1 cellular context compared by ENCODE assay signal in the genomic region with DNA sequence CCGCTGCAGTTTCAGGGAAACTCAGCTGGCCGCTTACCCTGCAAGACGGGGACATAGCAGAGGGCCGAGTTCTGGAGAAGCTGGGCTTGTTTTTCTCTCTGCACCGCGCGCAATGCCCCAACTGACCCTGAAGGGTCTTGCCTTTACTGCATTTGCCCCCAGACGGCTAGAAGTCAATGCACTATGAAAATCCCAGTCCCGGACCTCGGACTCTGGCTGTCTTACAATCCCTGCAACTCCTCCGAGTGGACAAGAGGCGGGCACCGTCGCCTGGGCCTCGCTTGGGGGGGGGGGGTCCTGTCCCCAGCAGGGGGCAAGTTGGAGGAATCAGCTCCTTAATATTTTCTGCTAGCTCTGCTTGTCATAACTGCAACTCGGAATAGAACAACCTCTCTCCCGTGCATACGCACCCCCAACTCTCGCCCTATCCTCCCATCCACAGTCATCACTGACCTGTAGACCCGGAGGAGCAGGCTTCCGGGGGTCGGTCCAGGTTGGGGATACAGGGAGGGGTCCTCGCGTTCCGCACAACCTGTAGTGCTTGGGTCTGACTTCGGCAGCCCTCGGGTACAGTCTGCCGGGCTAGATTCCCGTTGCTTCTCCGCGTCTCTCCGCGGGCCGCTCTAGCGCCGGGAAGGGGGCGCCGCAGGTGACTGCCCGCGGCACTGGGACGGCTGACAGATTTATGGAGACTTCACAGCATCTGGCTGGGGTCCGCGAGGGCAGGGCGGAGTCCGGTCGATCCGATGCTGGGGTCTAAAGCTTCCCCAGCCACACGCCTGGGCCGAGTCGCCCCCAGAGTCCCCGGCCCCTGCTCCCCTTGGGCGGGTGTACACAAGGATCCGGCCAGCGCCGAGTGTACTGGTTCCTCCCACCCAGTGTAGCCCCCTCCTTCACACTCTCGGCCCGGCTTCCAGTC.
A peak's percentile ranks its signal among the peaks of the same experiment; 100 is the strongest.
TF ChIP-seq lines count a peak whose summit lies in the region.

No MANE protein-coding gene starts in this region.

TF ChIP-seq in HepG2, 621 proteins besides CTCF, POLR2A, EP300 and RAD21 (continued from another document and continues in another):
- TF ChIP-seq, protein P1, sequence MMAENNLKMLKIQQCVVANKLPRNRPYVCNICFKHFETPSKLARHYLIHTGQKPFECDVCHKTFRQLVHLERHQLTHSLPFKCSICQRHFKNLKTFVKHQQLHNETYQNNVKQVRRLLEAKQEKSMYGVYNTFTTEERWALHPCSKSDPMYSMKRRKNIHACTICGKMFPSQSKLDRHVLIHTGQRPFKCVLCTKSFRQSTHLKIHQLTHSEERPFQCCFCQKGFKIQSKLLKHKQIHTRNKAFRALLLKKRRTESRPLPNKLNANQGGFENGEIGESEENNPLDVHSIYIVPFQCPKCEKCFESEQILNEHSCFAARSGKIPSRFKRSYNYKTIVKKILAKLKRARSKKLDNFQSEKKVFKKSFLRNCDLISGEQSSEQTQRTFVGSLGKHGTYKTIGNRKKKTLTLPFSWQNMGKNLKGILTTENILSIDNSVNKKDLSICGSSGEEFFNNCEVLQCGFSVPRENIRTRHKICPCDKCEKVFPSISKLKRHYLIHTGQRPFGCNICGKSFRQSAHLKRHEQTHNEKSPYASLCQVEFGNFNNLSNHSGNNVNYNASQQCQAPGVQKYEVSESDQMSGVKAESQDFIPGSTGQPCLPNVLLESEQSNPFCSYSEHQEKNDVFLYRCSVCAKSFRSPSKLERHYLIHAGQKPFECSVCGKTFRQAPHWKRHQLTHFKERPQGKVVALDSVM (CRISPR knock-in tag; IDR thresholded peaks at IDR 0.05), result no peak
- TF ChIP-seq EED (CRISPR knock-in tag; IDR thresholded peaks at IDR 0.05) (peak; percentile 70), ZHX2 (IDR thresholded peaks at IDR 0.05; ENCODE audit: low read depth) (no peak), ZHX2 (CRISPR knock-in tag; IDR thresholded peaks at IDR 0.05; ENCODE audit: borderline replicate concordance) (no peak), ZSCAN9 (CRISPR knock-in tag; IDR thresholded peaks at IDR 0.05; ENCODE audit: borderline replicate concordance) (no peak), SOX6 (IDR thresholded peaks at IDR 0.05) (no peak), SOX6 (CRISPR knock-in tag; IDR thresholded peaks at IDR 0.05) (no peak), KMT2A (CRISPR knock-in tag; IDR thresholded peaks at IDR 0.05) (no peak), JUNB (CRISPR knock-in tag; IDR thresholded peaks at IDR 0.05; ENCODE audit: borderline replicate concordance) (0 out of 2 replicates have a peak, but pooled peaks have one; percentile 27), MEF2D (CRISPR knock-in tag; IDR thresholded peaks at IDR 0.05) (no peak), ONECUT2 (CRISPR knock-in tag; IDR thresholded peaks at IDR 0.05) (no peak), ZNF17 (CRISPR knock-in tag; IDR thresholded peaks at IDR 0.05) (no peak), RBM39 (IDR thresholded peaks at IDR 0.05; ENCODE audit: low read depth, low read length, poor library complexity, severe bottlenecking) (no peak), BORCS8-MEF2B (CRISPR knock-in tag; IDR thresholded peaks at IDR 0.05) (0 out of 2 replicates have a peak, but pooled peaks have one; percentile 40), HNRNPLL (IDR thresholded peaks at IDR 0.05; ENCODE audit: low read depth, low read length, poor library complexity, severe bottlenecking) (peak; percentile 47), KDM1A (CRISPR knock-in tag; IDR thresholded peaks at IDR 0.05) (no peak), ZSCAN20 (CRISPR knock-in tag; IDR thresholded peaks at IDR 0.05; ENCODE audit: borderline replicate concordance) (0 out of 2 replicates have a peak, but pooled peaks have one; percentile 49), SNAPC5 (CRISPR knock-in tag; IDR thresholded peaks at IDR 0.05; ENCODE audit: borderline replicate concordance) (peak; percentile 55; the same call in 1 of the 2 replicates), NFE2L1 (CRISPR knock-in tag; IDR thresholded peaks at IDR 0.05; ENCODE audit: borderline replicate concordance) (no peak), REPIN1 (CRISPR knock-in tag; IDR thresholded peaks at IDR 0.05; ENCODE audit: borderline replicate concordance, low read depth) (0 out of 2 replicates have a peak, but pooled peaks have one; percentile 25), DR1 (CRISPR knock-in tag; IDR thresholded peaks at IDR 0.05) (no peak), ZNF569 (CRISPR knock-in tag; IDR thresholded peaks at IDR 0.05; ENCODE audit: borderline replicate concordance) (no peak), MAZ (IDR thresholded peaks at IDR 0.05; ENCODE audit: borderline replicate concordance, low read depth, low read length) (no peak), MAZ (CRISPR knock-in tag; IDR thresholded peaks at IDR 0.05; ENCODE audit: low read depth) (no peak), ZNF124 (CRISPR knock-in tag; IDR thresholded peaks at IDR 0.05) (no peak), ZBTB2 (CRISPR knock-in tag; IDR thresholded peaks at IDR 0.05; ENCODE audit: low read depth) (no peak), TBP (CRISPR knock-in tag; IDR thresholded peaks at IDR 0.05) (no peak), BCLAF1 (IDR thresholded peaks at IDR 0.05) (no peak), IRF2 (CRISPR knock-in tag; IDR thresholded peaks at IDR 0.05) (no peak), ZBTB7B (CRISPR knock-in tag; IDR thresholded peaks at IDR 0.05) (no peak), POLR2G (IDR thresholded peaks at IDR 0.05; ENCODE audit: low read depth, low read length) (no peak)
- TF ChIP-seq, protein P2, sequence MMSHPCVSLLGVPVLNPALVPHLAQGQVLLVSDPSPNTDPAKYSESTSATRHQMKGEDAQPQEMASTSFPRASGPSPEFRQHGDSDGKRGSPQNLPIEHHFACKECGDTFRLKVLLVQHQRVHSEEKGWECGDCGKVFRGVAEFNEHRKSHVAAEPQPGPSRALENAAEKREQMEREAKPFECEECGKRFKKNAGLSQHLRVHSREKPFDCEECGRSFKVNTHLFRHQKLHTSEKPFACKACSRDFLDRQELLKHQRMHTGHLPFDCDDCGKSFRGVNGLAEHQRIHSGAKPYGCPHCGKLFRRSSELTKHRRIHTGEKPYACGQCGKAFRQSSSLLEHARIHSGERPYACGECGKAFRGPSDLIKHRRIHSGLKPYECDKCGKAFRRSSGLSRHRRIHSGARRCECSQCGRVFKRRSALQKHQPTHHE (CRISPR knock-in tag; IDR thresholded peaks at IDR 0.05; ENCODE audit: borderline replicate concordance), result no peak
- TF ChIP-seq, protein P3, sequence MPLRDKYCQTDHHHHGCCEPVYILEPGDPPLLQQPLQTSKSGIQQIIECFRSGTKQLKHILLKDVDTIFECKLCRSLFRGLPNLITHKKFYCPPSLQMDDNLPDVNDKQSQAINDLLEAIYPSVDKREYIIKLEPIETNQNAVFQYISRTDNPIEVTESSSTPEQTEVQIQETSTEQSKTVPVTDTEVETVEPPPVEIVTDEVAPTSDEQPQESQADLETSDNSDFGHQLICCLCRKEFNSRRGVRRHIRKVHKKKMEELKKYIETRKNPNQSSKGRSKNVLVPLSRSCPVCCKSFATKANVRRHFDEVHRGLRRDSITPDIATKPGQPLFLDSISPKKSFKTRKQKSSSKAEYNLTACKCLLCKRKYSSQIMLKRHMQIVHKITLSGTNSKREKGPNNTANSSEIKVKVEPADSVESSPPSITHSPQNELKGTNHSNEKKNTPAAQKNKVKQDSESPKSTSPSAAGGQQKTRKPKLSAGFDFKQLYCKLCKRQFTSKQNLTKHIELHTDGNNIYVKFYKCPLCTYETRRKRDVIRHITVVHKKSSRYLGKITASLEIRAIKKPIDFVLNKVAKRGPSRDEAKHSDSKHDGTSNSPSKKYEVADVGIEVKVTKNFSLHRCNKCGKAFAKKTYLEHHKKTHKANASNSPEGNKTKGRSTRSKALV (CRISPR knock-in tag; IDR thresholded peaks at IDR 0.05), result peak; percentile 41; the same call in 1 of the 2 replicates
- TF ChIP-seq, protein P4, sequence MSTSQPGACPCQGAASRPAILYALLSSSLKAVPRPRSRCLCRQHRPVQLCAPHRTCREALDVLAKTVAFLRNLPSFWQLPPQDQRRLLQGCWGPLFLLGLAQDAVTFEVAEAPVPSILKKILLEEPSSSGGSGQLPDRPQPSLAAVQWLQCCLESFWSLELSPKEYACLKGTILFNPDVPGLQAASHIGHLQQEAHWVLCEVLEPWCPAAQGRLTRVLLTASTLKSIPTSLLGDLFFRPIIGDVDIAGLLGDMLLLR (CRISPR knock-in tag; IDR thresholded peaks at IDR 0.05), result no peak
